In genomic region chr6:48199502-48199901, GRCh38 we compare ENCODE assay signal across 15 cellular contexts.
A peak's percentile ranks its signal among the peaks of the same experiment; 100 is the strongest.
DNase-seq lines count a peak whose midpoint lies in the region; ATAC-seq and TF ChIP-seq lines count a peak whose summit lies in the region.
"Had no signal": no experiment of that assay in that cellular context is flagged by ENCODE, and none has a peak within 500 bp of the region (broad histone marks: within the 10 kb centered on the region; RNA-seq: fewer than 3 reads in every experiment).

No MANE protein-coding gene starts in this region.

- H3K27me3 Mint-ChIP-seq in endodermal cell (ENCODE audit: insufficient read depth), result peaks cover 8% of the 10 kb centered on the region
- H3K27me3 Mint-ChIP-seq: CD4-positive, alpha-beta memory T cell had no signal

- no peak for TF ChIP-seq CTCF in endodermal cell (conservative IDR thresholded peaks at IDR 0.05)

- H3K9me3 ChIP-seq in endodermal cell (ENCODE audit: control insufficient read depth, low read length), result peaks cover 14% of the 10 kb centered on the region
- H3K9me3 ChIP-seq: A549, BE2C had no signal

- H3K27me3 ChIP-seq in endodermal cell (ENCODE audit: control insufficient read depth, insufficient read depth, low read length, poor library complexity, severe bottlenecking), result no peaks in the 10 kb centered on the region
- H3K27me3 ChIP-seq: BE2C had no signal

- no peaks in the 10 kb centered on the region for H3K4me1 ChIP-seq in endodermal cell (ENCODE audit: control insufficient read depth, insufficient read depth, low read length)
- H3K4me1 ChIP-seq: A549, BE2C had no signal

- no peak overlapping the region for H3K9ac ChIP-seq in endodermal cell (ENCODE audit: extremely low read depth, low read length, poor library complexity, severe bottlenecking)

- peak overlapping the region; percentile 30 for H3K27ac ChIP-seq in endodermal cell (ENCODE audit: low read depth, low read length)
- H3K27ac ChIP-seq: A549, C4-2B, HL-60 had no signal

- peak; percentile 11 for DNase-seq in H4 (ENCODE audit: low spot score)
- peak; percentile 38 for DNase-seq in NCI-H69 (lab: John Stamatoyannopoulos, UW)
- DNase-seq in endodermal cell, result no peak
- DNase-seq in renal cortical epithelial cell (ENCODE audit: low read depth), result peak; percentile 52
- DNase-seq: BE2C; CD4-positive, alpha-beta memory T cell; DND-41; GDM1 had no signal

- no peaks in the 10 kb centered on the region for H3K4me1 Mint-ChIP-seq in endodermal cell
- H3K4me1 Mint-ChIP-seq: CD4-positive, alpha-beta memory T cell had no signal

- WGBS in endodermal cell (ENCODE audit: insufficient coverage in 1 of 2, insufficient read length in 1 of 2), 2 experiments, result 100% methylated on average over 1 of the region's 2 CpGs; no CpG with 5 or more reads in 1 of the 2 experiments

- H3K36me3 Mint-ChIP-seq in endodermal cell (ENCODE audit: low read depth), result no peaks in the 10 kb centered on the region
- H3K36me3 Mint-ChIP-seq: CD4-positive, alpha-beta memory T cell had no signal

- no peak overlapping the region for H3K4me3 ChIP-seq in endodermal cell (ENCODE audit: low read length)
- H3K4me3 ChIP-seq: A549 had no signal

- H3K9me3 Mint-ChIP-seq in endodermal cell, result peaks cover 25% of the 10 kb centered on the region

- no peaks in the 10 kb centered on the region for H3K36me3 ChIP-seq in endodermal cell (ENCODE audit: control insufficient read depth, insufficient read depth, low read length)
- H3K36me3 ChIP-seq: BE2C had no signal

- H3K27ac Mint-ChIP-seq in endodermal cell, result no peak overlapping the region

- ATAC-seq in esophagus mucosa (no peak), HG02571 (IDR thresholded peaks at IDR 0.05; ENCODE audit: unreplicated experiment) (no peak), GM21737 (IDR thresholded peaks at IDR 0.05; ENCODE audit: unreplicated experiment) (no peak)
- ATAC-seq: A549, HCT116 had no signal

- H3K4me3 Mint-ChIP-seq in endodermal cell, result no peak overlapping the region
- H3K4me3 Mint-ChIP-seq: CD4-positive, alpha-beta memory T cell had no signal
